ENCODE assay signal across 8 cellular contexts in the genomic region with DNA sequence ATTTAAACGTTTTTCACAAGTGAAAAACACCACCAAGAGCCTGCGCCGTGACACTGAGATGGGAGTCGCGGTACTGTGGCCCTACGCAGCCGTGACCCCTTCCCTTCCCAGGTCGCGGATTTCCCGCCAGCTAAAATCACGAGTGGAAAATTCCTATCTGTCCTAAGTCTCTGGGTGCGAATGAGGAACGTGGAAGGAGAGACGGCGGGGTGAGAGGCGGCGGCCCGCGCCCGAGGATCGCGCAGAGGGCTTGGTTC. TPM values are rescaled to one million over a fixed set of nuclear protein-coding genes. Genes with fewer than 3 reads are reported as not detected.
DNase-seq lines count a peak whose midpoint lies in the region; ATAC-seq and TF ChIP-seq lines count a peak whose summit lies in the region.

No MANE protein-coding gene starts in this region.

- H3K4me3 Mint-ChIP-seq in central memory CD8-positive, alpha-beta T cell = peak overlapping the region; percentile 85

- H3K9ac ChIP-seq in BLaER1 (peak overlapping the region; percentile 97), IMR-90 (ENCODE audit: low read depth, low read length) (peak overlapping the region; percentile 93)

- CTCF ChIA-PET in IMR-90 (lab: Yijun Ruan, JAX) = no interaction called here

- H3K27ac ChIP-seq in BLaER1 (peak overlapping the region; percentile 96), IMR-90 (ENCODE audit: insufficient read depth, low read length) (peak overlapping the region; percentile 95)

- no peak for TF ChIP-seq CTCF in IMR-90 (conservative IDR thresholded peaks at IDR 0.05; ENCODE audit: low read depth, low read length)

- peak overlapping the region; percentile 91 for H2AK9ac ChIP-seq in IMR-90 (replicated peaks; ENCODE audit: low read depth, low read length, poor library complexity)

- H3K79me1 ChIP-seq in IMR-90 (ENCODE audit: low read depth in 1 of 2, low read length in 2 of 2) = peaks cover 17 to 35% of the 10 kb centered on the region in 2 experiments

- peak overlapping the region; percentile 87 for H3K4ac ChIP-seq in IMR-90 (ENCODE audit: low read depth, low read length)

- no peaks in the 10 kb centered on the region for H3K9me3 Mint-ChIP-seq in central memory CD8-positive, alpha-beta T cell

- peak overlapping the region; percentile 65 for H3K56ac ChIP-seq in IMR-90 (ENCODE audit: extremely low read depth, insufficient read depth, low read length)

- DNase-seq in IMR-90 (no peak), midbrain (lab: John Stamatoyannopoulos, UW) (peak; percentile 54), islet precursor cell (no peak), HT-29 (ENCODE audit: low spot score) (no peak), cerebellar nuclear complex (lab: John Stamatoyannopoulos, UW) (no peak)
- no peak for DNase-seq in central memory CD8-positive, alpha-beta T cell (ENCODE audit: low spot score in 2 of 2)

- H3K4me3 ChIP-seq in BLaER1 (peak overlapping the region; percentile 85), IMR-90 (ENCODE audit: insufficient read depth, low read depth, low read length) (peak overlapping the region; percentile 76)

- peak overlapping the region; percentile 90 for H3K23ac ChIP-seq in IMR-90 (ENCODE audit: low read depth, low read length)

- peaks cover 30% of the 10 kb centered on the region for H4K20me1 ChIP-seq in BLaER1
- H4K20me1 ChIP-seq in IMR-90 (ENCODE audit: insufficient read depth, low read length) = peaks cover 10% of the 10 kb centered on the region; the same call in 1 of the 2 replicates

- peaks cover 25% of the 10 kb centered on the region for H3K4me1 Mint-ChIP-seq in central memory CD8-positive, alpha-beta T cell

- H2BK120ac ChIP-seq in IMR-90 (ENCODE audit: low read depth, low read length) = no peak overlapping the region

- POLR2A ChIA-PET in IMR-90 (lab: Charles Lee; ENCODE audit: unreplicated experiment) = no interaction called here

- WGBS in IMR-90 (ENCODE audit: extremely low coverage in 2 of 2, insufficient read length in 1 of 2), 2 experiments = no CpG with 5 or more reads among the region's 22 CpGs

- peak overlapping the region; percentile 99 for H2AFZ ChIP-seq in IMR-90 (replicated peaks; ENCODE audit: low read length, poor library complexity)

- dilution Hi-C loops in IMR-90 (cut with HindIII; ENCODE audit: low sequenced_read_pairs, unreplicated experiment) = no loop called here

- ATAC-seq in GM19463 (IDR thresholded peaks at IDR 0.05; ENCODE audit: unreplicated experiment) (peak; percentile 2), IMR-90 (ENCODE audit: low read depth) (no peak; the same call in none of the 2 replicates)
- peak; percentile 4 for ATAC-seq in central memory CD8-positive, alpha-beta T cell (replicated peaks; ENCODE audit: extremely low read depth, poor library complexity, severe bottlenecking)

- H3K27me3 ChIP-seq in BLaER1 (no peaks in the 10 kb centered on the region), IMR-90 (ENCODE audit: control insufficient read depth, insufficient read depth, low read length) (no peaks in the 10 kb centered on the region)

- no peak for TF ChIP-seq RAD21 in IMR-90 (IDR thresholded peaks at IDR 0.05; ENCODE audit: low read length)

- in situ Hi-C loops in IMR-90 (cut with MboI; ENCODE audit: low sequenced_read_pairs) = no loop called here

- H4K91ac ChIP-seq in IMR-90 (ENCODE audit: insufficient read depth, low read depth, low read length) = peak overlapping the region; percentile 65; the same call in 1 of the 2 replicates

- no peak overlapping the region for H2BK15ac ChIP-seq in IMR-90 (ENCODE audit: low read depth, low read length)

- no peaks in the 10 kb centered on the region; the same call in 1 of the 2 replicates for H3K9me1 ChIP-seq in IMR-90 (ENCODE audit: insufficient read depth, low read length)

- peak overlapping the region; percentile 94 for H3K27ac Mint-ChIP-seq in central memory CD8-positive, alpha-beta T cell (ENCODE audit: low read depth)

- intact Hi-C loops in IMR-90 (cut with micrococcal nuclease) = no loop called here

- peak overlapping the region; percentile 88 to 94 for H4K8ac ChIP-seq in IMR-90 (ENCODE audit: low read depth in 2 of 2, low read length in 2 of 2)

- H3K4me1 ChIP-seq in BLaER1 = peaks cover 44% of the 10 kb centered on the region
- peaks cover 11% of the 10 kb centered on the region for H3K4me1 ChIP-seq in IMR-90 (ENCODE audit: control insufficient read depth, insufficient read depth, low read length)

- peaks cover 19% of the 10 kb centered on the region for H3K27me3 Mint-ChIP-seq in central memory CD8-positive, alpha-beta T cell

- H3K18ac ChIP-seq in IMR-90 (ENCODE audit: low read depth, low read length) = peak overlapping the region; percentile 44; the same call in 1 of the 2 replicates

- no peak for TF ChIP-seq POLR2A in IMR-90 (IDR thresholded peaks at IDR 0.05; ENCODE audit: low read depth, low read length)

- peaks cover 31% of the 10 kb centered on the region for H3K36me3 Mint-ChIP-seq in central memory CD8-positive, alpha-beta T cell (ENCODE audit: insufficient read depth)

- H3K4me2 ChIP-seq in BLaER1 (peak overlapping the region; percentile 94), IMR-90 (ENCODE audit: low read depth, low read length) (peak overlapping the region; percentile 100)

- H2AK5ac ChIP-seq in IMR-90 (ENCODE audit: low read depth, low read length) = peak overlapping the region; percentile 50

- H4K5ac ChIP-seq in IMR-90 (ENCODE audit: low read depth, low read length) = peak overlapping the region; percentile 72

- no TSS peak for BruUV-seq in IMR-90 (replicated peaks; lab: Mats Ljungman, UMichigan)

- no peak overlapping the region for H2BK20ac ChIP-seq in IMR-90 (ENCODE audit: low read depth, low read length)

- H3K36me3 ChIP-seq in BLaER1 = no peaks in the 10 kb centered on the region; the same call in 1 of the 2 replicates
- 0 out of 2 replicates have a peak, but pooled peaks cover 1% of the 10 kb centered on the region for H3K36me3 ChIP-seq in IMR-90 (ENCODE audit: control insufficient read depth, insufficient read depth, low read length)

- H3K9me3 ChIP-seq in BLaER1 (no peaks in the 10 kb centered on the region), IMR-90 (ENCODE audit: control insufficient read depth, insufficient read depth, low read length) (no peaks in the 10 kb centered on the region)

- H3K14ac ChIP-seq in IMR-90 (replicated peaks; ENCODE audit: low read depth, low read length) = peak overlapping the region; percentile 92

- peak overlapping the region; percentile 71 for H2BK5ac ChIP-seq in IMR-90 (ENCODE audit: low read depth, low read length, poor library complexity, severe bottlenecking)

TF ChIP-seq in IMR-90, 13 proteins besides CTCF, POLR2A, EP300 and RAD21:
- TF ChIP-seq RCOR1 (IDR thresholded peaks at IDR 0.05; ENCODE audit: insufficient replicate concordance, low read length) = no peak
- no peak for TF ChIP-seq MXI1 (IDR thresholded peaks at IDR 0.05; ENCODE audit: borderline replicate concordance, low read depth, low read length)
- TF ChIP-seq BHLHE40 (IDR thresholded peaks at IDR 0.05; ENCODE audit: low read depth, low read length) = no peak
- no peak for TF ChIP-seq SMC3 (IDR thresholded peaks at IDR 0.05; ENCODE audit: low read depth, low read length)
- TF ChIP-seq MAZ (IDR thresholded peaks at IDR 0.05; ENCODE audit: borderline replicate concordance, low read depth, low read length) = no peak
- no peak for TF ChIP-seq FOS (IDR thresholded peaks at IDR 0.05; ENCODE audit: low read depth, low read length)
- no peak for TF ChIP-seq CEBPB (IDR thresholded peaks at IDR 0.05; ENCODE audit: low read depth, low read length)
- no peak for TF ChIP-seq CHD1 (IDR thresholded peaks at IDR 0.05; ENCODE audit: low read depth, low read length)
- no peak for TF ChIP-seq RFX5 (IDR thresholded peaks at IDR 0.05; ENCODE audit: low read depth, low read length)
- TF ChIP-seq, protein P1, sequence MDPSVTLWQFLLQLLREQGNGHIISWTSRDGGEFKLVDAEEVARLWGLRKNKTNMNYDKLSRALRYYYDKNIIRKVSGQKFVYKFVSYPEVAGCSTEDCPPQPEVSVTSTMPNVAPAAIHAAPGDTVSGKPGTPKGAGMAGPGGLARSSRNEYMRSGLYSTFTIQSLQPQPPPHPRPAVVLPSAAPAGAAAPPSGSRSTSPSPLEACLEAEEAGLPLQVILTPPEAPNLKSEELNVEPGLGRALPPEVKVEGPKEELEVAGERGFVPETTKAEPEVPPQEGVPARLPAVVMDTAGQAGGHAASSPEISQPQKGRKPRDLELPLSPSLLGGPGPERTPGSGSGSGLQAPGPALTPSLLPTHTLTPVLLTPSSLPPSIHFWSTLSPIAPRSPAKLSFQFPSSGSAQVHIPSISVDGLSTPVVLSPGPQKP (IDR thresholded peaks at IDR 0.05; ENCODE audit: borderline replicate concordance, low read depth, low read length) = no peak
- TF ChIP-seq NFE2L2 (IDR thresholded peaks at IDR 0.05; ENCODE audit: low read depth, low read length) = no peak
- TF ChIP-seq MAFK (IDR thresholded peaks at IDR 0.05; ENCODE audit: low read depth, low read length) = no peak
- TF ChIP-seq, protein P2, sequence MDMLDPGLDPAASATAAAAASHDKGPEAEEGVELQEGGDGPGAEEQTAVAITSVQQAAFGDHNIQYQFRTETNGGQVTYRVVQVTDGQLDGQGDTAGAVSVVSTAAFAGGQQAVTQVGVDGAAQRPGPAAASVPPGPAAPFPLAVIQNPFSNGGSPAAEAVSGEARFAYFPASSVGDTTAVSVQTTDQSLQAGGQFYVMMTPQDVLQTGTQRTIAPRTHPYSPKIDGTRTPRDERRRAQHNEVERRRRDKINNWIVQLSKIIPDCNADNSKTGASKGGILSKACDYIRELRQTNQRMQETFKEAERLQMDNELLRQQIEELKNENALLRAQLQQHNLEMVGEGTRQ (IDR thresholded peaks at IDR 0.05; ENCODE audit: low read depth, low read length) = no peak

RNA-seq across cellular contexts. Expression of a gene that starts 0.7 kb away (rescaled TPM):
- 1.1 and 1.9 TPM in 2 replicates for total RNA-seq in IMR-90 (2012; rRNA removed)
- 2.5 and 3.9 TPM in 2 replicates for polyA plus RNA-seq in IMR-90 (2012; rRNA removed)
- 1.1 and 1.5 TPM in 2 replicates for polyA plus RNA-seq in IMR-90 (2012; cell fraction: cytosol; rRNA removed)
- 7.9 and 15.0 TPM in 2 replicates for polyA plus RNA-seq in IMR-90 (2012; cell fraction: nucleus; rRNA removed; ENCODE audit: low replicate concordance)
- total RNA-seq in HT-29 (2014; rRNA removed; shearing (Covaris generic)) = 7.0 and 9.7 TPM in 2 replicates
